ENCODE assay signal across 8 cellular contexts in the genomic region with DNA sequence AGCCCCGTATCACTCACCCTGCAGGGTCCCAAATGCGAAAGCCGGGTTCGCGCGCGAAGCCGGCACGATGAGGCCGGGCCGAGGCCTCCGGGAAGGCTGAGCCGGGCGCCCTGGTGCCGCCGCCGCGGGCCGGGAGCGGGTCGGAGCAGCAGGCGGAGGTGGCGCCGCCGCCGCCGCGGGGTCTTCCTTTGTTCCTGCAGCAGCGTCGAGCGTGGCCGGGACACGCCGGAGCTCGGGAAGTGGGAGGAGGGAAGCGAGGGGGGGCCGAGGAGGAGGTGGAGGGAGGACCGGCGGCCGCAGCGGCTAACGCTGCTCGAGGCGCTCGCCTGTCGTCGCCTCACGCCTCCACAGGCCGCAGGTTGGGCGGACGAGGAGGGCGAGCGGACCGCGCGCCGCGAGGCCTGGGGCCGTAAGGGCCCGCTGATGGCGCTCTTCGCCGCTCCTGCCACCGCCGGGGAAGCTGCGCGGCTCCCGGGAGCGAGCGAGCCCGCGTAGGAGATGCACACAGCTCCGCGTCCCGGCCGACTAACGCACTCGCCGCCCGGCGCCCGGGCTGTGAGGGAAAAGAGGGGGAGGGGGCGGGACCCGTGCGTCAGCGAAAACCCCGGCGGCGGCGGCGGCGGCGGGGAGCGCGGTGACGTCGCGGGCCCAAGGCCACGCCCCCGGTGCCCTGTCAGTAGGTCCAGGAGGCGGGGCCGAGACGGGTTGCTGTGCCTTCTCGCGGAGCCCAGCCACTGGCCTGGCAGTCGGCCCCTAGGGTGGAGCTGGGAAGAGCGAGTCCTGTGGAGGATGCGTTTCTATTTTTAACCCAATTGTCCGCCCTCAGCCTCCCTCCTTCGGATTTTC. TPM values are rescaled to one million over a fixed set of nuclear protein-coding genes. Genes with fewer than 3 reads are reported as not detected.
A peak's percentile ranks its signal among the peaks of the same experiment; 100 is the strongest.
DNase-seq lines count a peak whose midpoint lies in the region; ATAC-seq and TF ChIP-seq lines count a peak whose summit lies in the region.

A gene with protein sequence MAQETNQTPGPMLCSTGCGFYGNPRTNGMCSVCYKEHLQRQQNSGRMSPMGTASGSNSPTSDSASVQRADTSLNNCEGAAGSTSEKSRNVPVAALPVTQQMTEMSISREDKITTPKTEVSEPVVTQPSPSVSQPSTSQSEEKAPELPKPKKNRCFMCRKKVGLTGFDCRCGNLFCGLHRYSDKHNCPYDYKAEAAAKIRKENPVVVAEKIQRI (minus strand): TSS at position 530 of the 846 bp plus-strand sequence. CDS start 4,430 bp downstream, outside the sequence.

- no peak for TF ChIP-seq CTCF in PC-9 (conservative IDR thresholded peaks at IDR 0.05)

- peak within 1 kb of the TSS; percentile 92 to 99 (median 98) for H3K4me3 Mint-ChIP-seq in IgD-negative memory B cell
- peak within 1 kb of the TSS; percentile 90 for H3K4me3 Mint-ChIP-seq in activated T-cell treated with anti-CD3 and anti-CD28 coated beads, Interleukin-2, amount 50 U/mL, for 24 hours

- no TSS peak for BruUV-seq in PC-9 (replicated peaks; lab: Mats Ljungman, UMichigan)

- no peaks in the 10 kb centered on the region for H3K9me2 ChIP-seq in PC-9 (ENCODE audit: insufficient read depth)

- intact Hi-C loops in PC-9 (cut with micrococcal nuclease; ENCODE audit: unreplicated experiment): loop anchor here (1.0 to 5.0 kb wide), 12 partner anchors 70 to 812 kb away; no protein-coding TSS in a partner anchor

- H3K4me1 ChIP-seq in PC-9 (replicated peaks; ENCODE audit: insufficient read depth): peaks cover 38% of the 10 kb centered on the region
- no peaks in the 10 kb centered on the region for H3K4me1 ChIP-seq in esophagus (ENCODE audit: control insufficient read depth in 2 of 2, insufficient read depth in 2 of 2, low read length in 1 of 2)
- H3K4me1 ChIP-seq in mucosa of stomach (ENCODE audit: control insufficient read depth, insufficient read depth, low read length): peaks cover 14% of the 10 kb centered on the region

- peak within 1 kb of the TSS; percentile 99 to 100 (median 100) for H3K27ac Mint-ChIP-seq in IgD-negative memory B cell
- H3K27ac Mint-ChIP-seq in activated T-cell treated with anti-CD3 and anti-CD28 coated beads, Interleukin-2, amount 50 U/mL, for 24 hours: peak within 1 kb of the TSS; percentile 98

- DNase-seq in DMS153 (lab: John Stamatoyannopoulos, UW) (peak; percentile 96), PC-9 (peak; percentile 91 to 98)
- peak; percentile 96 for DNase-seq in activated T-cell treated with anti-CD3 and anti-CD28 coated beads, Interleukin-2, amount 50 U/mL, for 24 hours
- DNase-seq in stimulated activated CD8-positive, alpha-beta memory T cell treated with anti-CD3 and anti-CD28 coated beads, Interleukin-7, amount 100 ng/mL, for 1 hour (ENCODE audit: low read depth in 2 of 2): peak; percentile 85 to 88

- POLR2A ChIA-PET in PC-9 (lab: Charles Lee; ENCODE audit: unreplicated experiment): interaction anchor here (0.5 to 2.3 kb wide), 32 partner anchors 12 to 793 kb away, joined by 3 to 32 read pairs (median 4); no protein-coding TSS in a partner anchor

- H3K4me3 ChIP-seq in PC-9 (peak within 1 kb of the TSS; percentile 96), esophagus (ENCODE audit: low read depth in 1 of 2, low read length in 2 of 2) (peak within 1 kb of the TSS; percentile 66 to 98), mucosa of stomach (ENCODE audit: low read length) (peak within 1 kb of the TSS; percentile 72)

- H3K27me3 Mint-ChIP-seq in IgD-negative memory B cell: no peaks in the 10 kb centered on the region
- no peaks in the 10 kb centered on the region for H3K27me3 Mint-ChIP-seq in activated T-cell treated with anti-CD3 and anti-CD28 coated beads, Interleukin-2, amount 50 U/mL, for 24 hours

- H3K4me2 ChIP-seq in PC-9: peak within 1 kb of the TSS; percentile 99

- peaks cover 38% of the 10 kb centered on the region for H4K20me1 ChIP-seq in PC-9 (ENCODE audit: insufficient read depth)

- peak within 1 kb of the TSS; percentile 87 for H2AFZ ChIP-seq in PC-9

- ATAC-seq in GM21529 (IDR thresholded peaks at IDR 0.05; ENCODE audit: unreplicated experiment): peak; percentile 79

- H3F3A ChIP-seq in PC-9 (ENCODE audit: insufficient read depth, low read depth): peaks cover 23% of the 10 kb centered on the region

- no peaks in the 10 kb centered on the region for H3K9me3 Mint-ChIP-seq in IgD-negative memory B cell
- no peaks in the 10 kb centered on the region for H3K9me3 Mint-ChIP-seq in activated T-cell treated with anti-CD3 and anti-CD28 coated beads, Interleukin-2, amount 50 U/mL, for 24 hours

- H3K9ac ChIP-seq in mucosa of stomach (ENCODE audit: low read length): peak within 1 kb of the TSS; percentile 98

- WGBS in esophagus, 2 donors: 1% methylated on average over 57 to 110 of the region's 110 CpGs

- H3K36me3 ChIP-seq in PC-9 (ENCODE audit: low read depth) (peaks cover 40% of the 10 kb centered on the region), esophagus (ENCODE audit: control insufficient read depth in 2 of 2, insufficient read depth in 2 of 2, low read length in 1 of 2) (no peaks in the 10 kb centered on the region), mucosa of stomach (ENCODE audit: control insufficient read depth, insufficient read depth, low read length) (no peaks in the 10 kb centered on the region)

- H3K27me3 ChIP-seq in PC-9 (ENCODE audit: insufficient read depth, low read depth) (no peaks in the 10 kb centered on the region), esophagus (ENCODE audit: control insufficient read depth in 1 of 2, insufficient read depth in 2 of 2, low read length in 2 of 2) (no peaks in the 10 kb centered on the region), mucosa of stomach (ENCODE audit: control insufficient read depth, insufficient read depth, low read length) (no peaks in the 10 kb centered on the region)

- H3K27ac ChIP-seq in PC-9 (peak within 1 kb of the TSS; percentile 100), esophagus (ENCODE audit: low read depth in 2 of 2, low read length in 1 of 2) (peak within 1 kb of the TSS; percentile 99 to 100)

- H3K36me3 Mint-ChIP-seq in IgD-negative memory B cell: no peaks in the 10 kb centered on the region
- H3K36me3 Mint-ChIP-seq in activated T-cell treated with anti-CD3 and anti-CD28 coated beads, Interleukin-2, amount 50 U/mL, for 24 hours (ENCODE audit: low read depth): peaks cover 40% of the 10 kb centered on the region

- CTCF ChIA-PET in PC-9 (lab: Charles Lee): interaction anchor here (0.6 to 1.2 kb wide), 6 partner anchors 72 to 457 kb away, joined by 3 to 6 read pairs (median 4); no protein-coding TSS in a partner anchor

- H3K4me1 Mint-ChIP-seq in IgD-negative memory B cell: peaks cover 21 to 35% (median 34%) of the 10 kb centered on the region in 3 donors
- H3K4me1 Mint-ChIP-seq in activated T-cell treated with anti-CD3 and anti-CD28 coated beads, Interleukin-2, amount 50 U/mL, for 24 hours (ENCODE audit: low read depth): peaks cover 40% of the 10 kb centered on the region

- H3K9me3 ChIP-seq in PC-9 (ENCODE audit: insufficient read depth, low read depth) (no peaks in the 10 kb centered on the region), esophagus (ENCODE audit: control insufficient read depth in 2 of 2, insufficient read depth in 1 of 2, low read depth in 1 of 2, low read length in 1 of 2) (no peaks in the 10 kb centered on the region), mucosa of stomach (ENCODE audit: control insufficient read depth, low read length) (no peaks in the 10 kb centered on the region)

- peaks cover 50% of the 10 kb centered on the region for H3K79me2 ChIP-seq in PC-9 (ENCODE audit: low read depth)

RNA-seq across cellular contexts. Expression of the gene that starts here (rescaled TPM):
- polyA plus RNA-seq in IgD-negative memory B cell: 110 TPM
- total RNA-seq in PC-9 (2021): 217 and 227 TPM in 2 replicates
- 100 to 1,000 TPM; 124 to 155 TPM for polyA plus RNA-seq in esophagus

Comparison
In these comparisons a context has a peak if more than half of its experiments do, and no peak if none do; other contexts are left out.
1. Peak in every context shown above with its lines: DNase-seq, ATAC-seq, H3K4me3 ChIP-seq and H3K27ac ChIP-seq.